In genomic region chr2:164620873-164621760, GRCh38 we compare ENCODE assay signal across 8 cellular contexts. TPM values are rescaled to one million over a fixed set of nuclear protein-coding genes. Genes with fewer than 3 reads are reported as not detected.
DNase-seq lines count a peak whose midpoint lies in the region; ATAC-seq and TF ChIP-seq lines count a peak whose summit lies in the region.

GRB14 (minus strand) TSS chr2:164621482; CDS start chr2:164621309, 173 bp downstream.

- intact Hi-C loops in mucosa of descending colon (cut with DNase I, micrococcal nuclease) = no loop called here
- intact Hi-C loops in vagina (cut with DNase I) = no loop called here

- H3K27ac Mint-ChIP-seq in endothelial cell (ENCODE audit: unreplicated experiment) = no peak within 1 kb of the TSS

- H3K4me3 Mint-ChIP-seq in activated T-cell treated with anti-CD3 and anti-CD28 coated beads, Interleukin-2, amount 50 U/mL, for 4 hours = peak within 1 kb of the TSS; percentile 40
- H3K4me3 Mint-ChIP-seq in endothelial cell (ENCODE audit: unreplicated experiment) = peak within 1 kb of the TSS; percentile 97

- H3K4me1 Mint-ChIP-seq in activated T-cell treated with anti-CD3 and anti-CD28 coated beads, Interleukin-2, amount 50 U/mL, for 4 hours (ENCODE audit: low read depth) = peaks cover 3% of the 10 kb centered on the region
- H3K4me1 Mint-ChIP-seq in endothelial cell (ENCODE audit: unreplicated experiment) = peaks cover 34% of the 10 kb centered on the region

- H3K9me3 ChIP-seq in mucosa of descending colon (no peaks in the 10 kb centered on the region), vagina (no peaks in the 10 kb centered on the region)

- H3K36me3 ChIP-seq in mucosa of descending colon (ENCODE audit: low read depth) (no peaks in the 10 kb centered on the region), vagina (no peaks in the 10 kb centered on the region)

- H3K4me3 ChIP-seq in mucosa of descending colon = peak within 1 kb of the TSS; percentile 32
- peak within 1 kb of the TSS; percentile 56 to 68 for H3K4me3 ChIP-seq in vagina

- H3K9me3 Mint-ChIP-seq in activated T-cell treated with anti-CD3 and anti-CD28 coated beads, Interleukin-2, amount 50 U/mL, for 4 hours = no peaks in the 10 kb centered on the region
- no peaks in the 10 kb centered on the region for H3K9me3 Mint-ChIP-seq in endothelial cell (ENCODE audit: unreplicated experiment)

- peaks cover 22% of the 10 kb centered on the region for H3K27me3 Mint-ChIP-seq in activated T-cell treated with anti-CD3 and anti-CD28 coated beads, Interleukin-2, amount 50 U/mL, for 4 hours (ENCODE audit: low read depth)
- peaks cover 5% of the 10 kb centered on the region for H3K27me3 Mint-ChIP-seq in endothelial cell (ENCODE audit: unreplicated experiment)

- TF ChIP-seq POLR2A in vagina (IDR thresholded peaks at IDR 0.05) = no peak

- peak in 1 of 2 donors; percentile 23 for ATAC-seq in activated T-cell treated with anti-CD3 and anti-CD28 coated beads, Interleukin-2, amount 50 U/mL, for 4 hours
- ATAC-seq in mucosa of descending colon (peak; percentile 76), GM19463 (IDR thresholded peaks at IDR 0.05; ENCODE audit: unreplicated experiment) (no peak)

- H3K27me3 ChIP-seq in vagina = no peaks in the 10 kb centered on the region

- H3K27ac ChIP-seq in vagina = no peak within 1 kb of the TSS

- DNase-seq in activated T-cell treated with anti-CD3 and anti-CD28 coated beads, Interleukin-2, amount 50 U/mL, for 4 hours = no peak
- no peak for DNase-seq in activated T-cell treated with anti-CD3 and anti-CD28 coated beads, Interleukin-2, amount 50 U/mL, for 1 hour
- DNase-seq in NCI-H774 (lab: John Stamatoyannopoulos, UW) (peak; percentile 83), endothelial cell (ENCODE audit: low spot score) (peak; percentile 39), mucosa of descending colon (peak; percentile 46 to 69 (median 55)), vagina (ENCODE audit: extremely low spot score in 2 of 2) (no peak)
- no peak for DNase-seq in stimulated activated naive CD4-positive, alpha-beta T cell treated with Interleukin-2 at 50 U/mL for 16 hours (lab: John Stamatoyannopoulos, UW)

- no peak for TF ChIP-seq CTCF in endothelial cell (IDR thresholded peaks at IDR 0.05; ENCODE audit: unreplicated experiment)
- no peak for TF ChIP-seq CTCF in mucosa of descending colon (IDR thresholded peaks at IDR 0.05)
- TF ChIP-seq CTCF in vagina (IDR thresholded peaks at IDR 0.05) = no peak

- H3K4me1 ChIP-seq in mucosa of descending colon (ENCODE audit: low read depth) (peaks cover 5% of the 10 kb centered on the region), vagina (peaks cover 5% of the 10 kb centered on the region)

- no peaks in the 10 kb centered on the region for H3K36me3 Mint-ChIP-seq in activated T-cell treated with anti-CD3 and anti-CD28 coated beads, Interleukin-2, amount 50 U/mL, for 4 hours (ENCODE audit: insufficient read depth)
- H3K36me3 Mint-ChIP-seq in endothelial cell (ENCODE audit: low read depth, unreplicated experiment) = no peaks in the 10 kb centered on the region

RNA-seq across cellular contexts. Expression of gene GRB14, which starts in this region (rescaled TPM):
- under 1 TPM in 1 of 3 donors, not detected in 2; 0.27 TPM for total RNA-seq in activated T-cell treated with anti-CD3 and anti-CD28 coated beads, Interleukin-2, amount 50 U/mL, for 4 hours
- total RNA-seq in endothelial cell (ENCODE audit: unreplicated experiment) (5.8 TPM), mucosa of descending colon (1 to 10 TPM in 2 of 3 donors, under 1 TPM in 1; 0.77 to 3.4 (median 1.5) TPM), vagina (2.7 TPM)

Comparison
In these comparisons a context has a peak if more than half of its experiments do, and no peak if none do; other contexts are left out.
1. DNase-seq: peak in NCI-H774 (single experiment), endothelial cell (single experiment) and mucosa of descending colon (3 of 3); none in activated T-cell treated with anti-CD3 and anti-CD28 coated beads, Interleukin-2, amount 50 U/mL, for 4 hours (single experiment), activated T-cell treated with anti-CD3 and anti-CD28 coated beads, Interleukin-2, amount 50 U/mL, for 1 hour (single experiment), vagina (0 of 2) and stimulated activated naive CD4-positive, alpha-beta T cell treated with Interleukin-2 at 50 U/mL for 16 hours (single experiment).